Comparison of ENCODE assay signal across 22 cellular contexts in genomic region chr13:29129616-29130015, GRCh38.
DNase-seq lines count a peak whose midpoint lies in the region; ATAC-seq, FAIRE-seq and TF ChIP-seq lines count a peak whose summit lies in the region.
"Had no signal": no experiment of that assay in that cellular context is flagged by ENCODE, and none has a peak within 500 bp of the region (broad histone marks: within the 10 kb centered on the region; RNA-seq: fewer than 3 reads in every experiment).

No MANE protein-coding gene starts in this region.

- 0 out of 2 replicates have a peak overlapping the region, but pooled peaks have one; percentile 29 for H2AFZ ChIP-seq in GM12878 (ENCODE audit: control insufficient read depth, low read depth, low read length)
- H2AFZ ChIP-seq in HepG2 (ENCODE audit: low read length), result no peak overlapping the region
- H2AFZ ChIP-seq: PC-9 had no signal

- POLR2A ChIA-PET in GM12878 (lab: Charles Lee), result no interaction called here
- POLR2A ChIA-PET in HepG2 (lab: Yijun Ruan, JAX), result no interaction called here

- ATAC-seq in heart left ventricle, result peak in 3 of 4 donors; percentile 45 to 69 (median 55)
- ATAC-seq in right cardiac atrium, result no peak
- peak; percentile 38 for ATAC-seq in GM21619 (IDR thresholded peaks at IDR 0.05; ENCODE audit: unreplicated experiment)
- no peak for ATAC-seq in GM12878
- ATAC-seq in aorta (ENCODE audit: low FRiP score), result no peak
- no peak for ATAC-seq in HepG2
- ATAC-seq: HCT116, Right ventricle myocardium inferior, T-cell had no signal

- H3K27ac ChIP-seq in heart left ventricle (no peak overlapping the region), right cardiac atrium (ENCODE audit: low read length) (no peak overlapping the region), GM12878 (ENCODE audit: control insufficient read depth, insufficient read depth) (no peak overlapping the region), aorta (ENCODE audit: low read depth in 1 of 2, low read length in 2 of 2) (peak overlapping the region; percentile 51 to 90), HepG2 (ENCODE audit: extremely low read length, insufficient read depth, low read length) (no peak overlapping the region)
- H3K27ac ChIP-seq: HL-60, PC-9 had no signal

- H4K20me1 ChIP-seq in GM12878 (ENCODE audit: control insufficient read depth, insufficient read depth) (no peaks in the 10 kb centered on the region), HepG2 (ENCODE audit: insufficient read depth, low read length) (no peaks in the 10 kb centered on the region)

- H3K36me3 ChIP-seq in heart left ventricle (no peaks in the 10 kb centered on the region), GM12878 (ENCODE audit: control insufficient read depth in 2 of 2, insufficient read depth in 2 of 2, low read length in 1 of 2) (no peaks in the 10 kb centered on the region), aorta (ENCODE audit: control insufficient read depth in 1 of 2, insufficient read depth in 2 of 2, low read length in 1 of 2) (no peaks in the 10 kb centered on the region), HepG2 (replicated peaks in 1 of 2; ENCODE audit: control insufficient read depth in 1 of 2, insufficient read depth in 2 of 2, low read length in 2 of 2) (no peaks in the 10 kb centered on the region)

- in situ Hi-C loops in GM12878 (cut with MboI), result no loop called here
- in situ Hi-C loops in HepG2 (cut with HindIII; ENCODE audit: extremely low pct_ligation_motif_present, low pct_unique_long_range_greater_than_20kb), result no loop called here

- CTCF ChIA-PET in GM12878 (lab: Yijun Ruan, JAX) (no interaction called here), HepG2 (lab: Yijun Ruan, JAX; ENCODE audit: low intra/inter-chr PET ratio, low total read pairs) (no interaction called here)

- SMC1A ChIA-PET in GM12878 (lab: Charles Lee; ENCODE audit: uncharacterized antibody, unreplicated experiment), result no interaction called here

- H3K4me3 ChIP-seq in heart left ventricle, result no peak overlapping the region
- H3K4me3 ChIP-seq in right cardiac atrium (ENCODE audit: low read length), result no peak overlapping the region
- no peak overlapping the region for H3K4me3 ChIP-seq in GM12878
- H3K4me3 ChIP-seq in aorta (ENCODE audit: low read length in 2 of 2), result no peak overlapping the region
- no peak overlapping the region for H3K4me3 ChIP-seq in HepG2 (replicated peaks in 1 of 3; ENCODE audit: insufficient read depth in 1 of 3, low read depth in 2 of 3, low read length in 3 of 3)
- H3K4me3 ChIP-seq: PC-9 had no signal

- H3K27me3 ChIP-seq in heart left ventricle (no peaks in the 10 kb centered on the region), right cardiac atrium (ENCODE audit: control insufficient read depth, insufficient read depth) (no peaks in the 10 kb centered on the region), GM12878 (replicated peaks in 1 of 2; ENCODE audit: control insufficient read depth in 2 of 2, insufficient read depth in 2 of 2, low read length in 1 of 2) (no peaks in the 10 kb centered on the region), aorta (ENCODE audit: control insufficient read depth in 1 of 2, insufficient read depth in 2 of 2, low read length in 1 of 2) (no peaks in the 10 kb centered on the region), HepG2 (ENCODE audit: control insufficient read depth in 1 of 2, insufficient read depth in 2 of 2, low read length in 2 of 2) (no peaks in the 10 kb centered on the region)

- peaks cover 0 to 5% (median 0%) of the 10 kb centered on the region in 12 donors for H3K4me1 ChIP-seq in heart left ventricle
- no peaks in the 10 kb centered on the region for H3K4me1 ChIP-seq in right cardiac atrium (ENCODE audit: control insufficient read depth, insufficient read depth, low read length)
- H3K4me1 ChIP-seq in GM12878 (ENCODE audit: control insufficient read depth, insufficient read depth, low read length), result peaks cover 17% of the 10 kb centered on the region
- peaks cover 2 to 3% of the 10 kb centered on the region in 2 donors for H3K4me1 ChIP-seq in aorta (ENCODE audit: control insufficient read depth in 1 of 2, insufficient read depth in 2 of 2, low read length in 2 of 2)
- H3K4me1 ChIP-seq in HepG2 (ENCODE audit: insufficient read depth, low read length), result no peaks in the 10 kb centered on the region

- TF ChIP-seq RAD21 in GM12878 (IDR thresholded peaks at IDR 0.05; ENCODE audit: insufficient read depth, low read depth, low read length) (no peak), HepG2 (CRISPR knock-in tag; IDR thresholded peaks at IDR 0.05) (no peak)

- 64 to 71% (median 65%) methylated on average over 2 of the region's 2 CpGs for WGBS in heart left ventricle, 4 donors
- WGBS in right cardiac atrium, result 70% methylated on average over 2 of the region's 2 CpGs
- WGBS in GM12878 (ENCODE audit: insufficient coverage, insufficient replicate concordance, low lambda C conversion rate, missing lambda C conversion rate), result 2% methylated on average over 2 of the region's 2 CpGs
- 25 to 41% methylated on average over 2 of the region's 2 CpGs for WGBS in aorta, 2 donors
- 0% methylated on average over 2 of the region's 2 CpGs for WGBS in HepG2 (ENCODE audit: low lambda C conversion rate)

- FAIRE-seq in GM12878 (lab: Jason Lieb, UNC) (no peak), HepG2 (lab: Jason Lieb, UNC) (no peak)
- FAIRE-seq: H1 had no signal

- H3K4me2 ChIP-seq in GM12878 (ENCODE audit: control insufficient read depth, insufficient read depth) (no peak overlapping the region), HepG2 (ENCODE audit: low read depth, low read length) (no peak overlapping the region)
- H3K4me2 ChIP-seq: PC-9 had no signal

- TF ChIP-seq CTCF in heart left ventricle (IDR thresholded peaks at IDR 0.05) (no peak), GM12878 (IDR thresholded peaks at IDR 0.05 in 2 of 3, conservative IDR thresholded peaks at IDR 0.05 in 1 of 3; ENCODE audit: control insufficient read depth in 2 of 3, extremely low read depth in 1 of 3, insufficient read depth in 1 of 3, low read depth in 3 of 3, low read length in 3 of 3) (no peak), HepG2 (CRISPR knock-in tag; IDR thresholded peaks at IDR 0.05) (no peak)

- no peak overlapping the region for H3K9ac ChIP-seq in GM12878 (ENCODE audit: control insufficient read depth, insufficient read depth, low read length)
- no peak overlapping the region for H3K9ac ChIP-seq in HepG2 (ENCODE audit: insufficient read depth, low read depth, low read length)

- RAD21 ChIA-PET in GM12878 (lab: Charles Lee; ENCODE audit: unreplicated experiment), result no interaction called here

- no peak for DNase-seq in heart left ventricle
- DNase-seq in right cardiac atrium, result no peak
- no peak for DNase-seq in GM12878 (ENCODE audit: low read depth, low spot score)
- DNase-seq in aorta, result no peak
- no peak for DNase-seq in NCI-H524 (lab: John Stamatoyannopoulos, UW)
- no peak for DNase-seq in DMS114 treated with DMSO at 0.1 percent for 48 hours (lab: John Stamatoyannopoulos, UW; ENCODE audit: unreplicated experiment)
- no peak for DNase-seq in HepG2 (ENCODE audit: low spot score)
- DNase-seq: Calu3, DMS153, NCI-H1105 treated with DMSO at 0.1 percent for 48 hours, NCI-H146, NCI-H1930, NCI-H2107, NCI-H524 treated with DMSO at 0.1 percent for 48 hours, NCI-H774, PC-9, T-cell had no signal

- H3K9me3 ChIP-seq in heart left ventricle (no peaks in the 10 kb centered on the region), right cardiac atrium (ENCODE audit: control insufficient read depth, low read length) (no peaks in the 10 kb centered on the region), GM12878 (replicated peaks; ENCODE audit: control insufficient read depth, insufficient read depth, low read length) (no peaks in the 10 kb centered on the region; the same call in 2 of the 3 replicates), aorta (ENCODE audit: control insufficient read depth, low read length) (no peaks in the 10 kb centered on the region), HepG2 (ENCODE audit: low read length) (peaks cover 80% of the 10 kb centered on the region)

- TF ChIP-seq POLR2A in heart left ventricle (IDR thresholded peaks at IDR 0.05), result no peak
- TF ChIP-seq POLR2A in GM12878 (IDR thresholded peaks at IDR 0.05; ENCODE audit: low read depth, low read length), result no peak
- TF ChIP-seq POLR2A in HepG2 (IDR thresholded peaks at IDR 0.05; ENCODE audit: insufficient read depth in 1 of 2, low read depth in 2 of 2, low read length in 2 of 2), result no peak

- BruUV-seq in GM12878 (replicated peaks; lab: Mats Ljungman, UMichigan), result no TSS peak
- no TSS peak for BruUV-seq in HepG2 (replicated peaks; lab: Mats Ljungman, UMichigan)

- intact Hi-C loops in heart left ventricle (cut with DNase I), result loop anchor here in 1 of 10 donors (10.0 kb wide), 1 partner anchor 305 kb away; the partner anchor contains the start of gene MTUS2
- intact Hi-C loops in right cardiac atrium (cut with DNase I), result no loop called here
- intact Hi-C loops in GM12878 (cut with micrococcal nuclease; ENCODE audit: unreplicated experiment), result no loop called here
- intact Hi-C loops in aorta (cut with DNase I), result loop anchor here in 1 of 2 donors (10.0 kb wide), 1 partner anchor 95 kb away; no protein-coding TSS in a partner anchor
- intact Hi-C loops in HepG2 (cut with micrococcal nuclease; ENCODE audit: unreplicated experiment), result no loop called here

- TF ChIP-seq EP300 in GM12878 (IDR thresholded peaks at IDR 0.05; ENCODE audit: borderline replicate concordance in 1 of 2, control insufficient read depth in 1 of 2, low read depth in 2 of 2, low read length in 2 of 2) (no peak), HepG2 (IDR thresholded peaks at IDR 0.05; ENCODE audit: low read depth in 2 of 2, low read length in 2 of 2) (no peak), HepG2 (CRISPR knock-in tag; IDR thresholded peaks at IDR 0.05; ENCODE audit: borderline replicate concordance) (no peak)

- H3K79me2 ChIP-seq in GM12878 (ENCODE audit: control insufficient read depth, insufficient read depth, low read length) (no peaks in the 10 kb centered on the region), HepG2 (ENCODE audit: insufficient read depth, low read length) (no peaks in the 10 kb centered on the region)

TF ChIP-seq in GM12878, 131 proteins besides CTCF, POLR2A, EP300 and RAD21 (continues in another document):
- TF ChIP-seq NFIC (IDR thresholded peaks at IDR 0.05; ENCODE audit: low read depth, low read length) (peak; percentile 23; the same call in 1 of the 2 replicates), SP1 (IDR thresholded peaks at IDR 0.05; ENCODE audit: low read depth, low read length) (no peak)

TF ChIP-seq in HepG2, 621 proteins besides CTCF, POLR2A, EP300 and RAD21:
- no peak for TF ChIP-seq NFE2L1 (CRISPR knock-in tag; IDR thresholded peaks at IDR 0.05; ENCODE audit: borderline replicate concordance)
- no peak for TF ChIP-seq ZNF556 (CRISPR knock-in tag; IDR thresholded peaks at IDR 0.05; ENCODE audit: borderline replicate concordance)
- no peak for TF ChIP-seq SIN3A (IDR thresholded peaks at IDR 0.05; ENCODE audit: borderline replicate concordance, low read depth, low read length)
- no peak for TF ChIP-seq DMAP1 (CRISPR knock-in tag; IDR thresholded peaks at IDR 0.05)
- no peak for TF ChIP-seq ZBTB8A (CRISPR knock-in tag; IDR thresholded peaks at IDR 0.05; ENCODE audit: borderline replicate concordance, low read depth)
- no peak for TF ChIP-seq NR3C1 (CRISPR knock-in tag; IDR thresholded peaks at IDR 0.05)
- TF ChIP-seq SMARCE1 (IDR thresholded peaks at IDR 0.05; ENCODE audit: borderline replicate concordance), result no peak
- no peak for TF ChIP-seq ZZZ3 (CRISPR knock-in tag; IDR thresholded peaks at IDR 0.05; ENCODE audit: borderline replicate concordance)
TF ChIP-seq in HepG2: peak in this region for 0.

Comparison
In these comparisons a context has a peak if more than half of its experiments do, and no peak if none do; other contexts are left out.
1. ATAC-seq: peak in heart left ventricle (3 of 4) and GM21619 (single experiment); none in right cardiac atrium (0 of 2), GM12878 (single experiment), aorta (single experiment) and HepG2 (single experiment).
2. H3K27ac ChIP-seq: peak in aorta (2 of 2); none in heart left ventricle (0 of 12), right cardiac atrium (single experiment), GM12878 (single experiment) and HepG2 (single experiment).